In genomic region chr11:76783901-76784813, GRCh38 we compare ENCODE assay signal across 9 cellular contexts. TPM values are rescaled to one million over a fixed set of nuclear protein-coding genes. Genes with fewer than 3 reads are reported as not detected.
DNase-seq lines count a peak whose midpoint lies in the region; ATAC-seq and TF ChIP-seq lines count a peak whose summit lies in the region.
"Had no signal": no experiment of that assay in that cellular context is flagged by ENCODE, and none has a peak within 500 bp of the region (broad histone marks: within the 10 kb centered on the region; RNA-seq: fewer than 3 reads in every experiment).

No MANE protein-coding gene starts in this region.

- H3K36me3 ChIP-seq in heart left ventricle = no peaks in the 10 kb centered on the region

- no peak for TF ChIP-seq CTCF in heart left ventricle (IDR thresholded peaks at IDR 0.05)

- intact Hi-C loops in activated T-helper 1 cell treated with anti-CD3 and anti-CD28 coated beads, Interleukin-12 subunit alpha, Interleukin-12 subunit beta, Interleukin-2, Interleukin-4 antibody, amounts not matched to agents 30 ng/mL and 10 ng/mL and 1 ng/mL, durations not matched to agents 14 hours and 24 hours and 36 hours (cut with micrococcal nuclease) = loop anchor here (2.0 kb wide), 1 partner anchor 15 kb away; no protein-coding TSS in a partner anchor
- intact Hi-C loops in heart left ventricle (cut with DNase I) = loop anchor here in 2 of 10 donors (5.0 kb wide), 2 partner anchors 37 to 42 kb away; no protein-coding TSS in a partner anchor

- H3K27me3 ChIP-seq in heart left ventricle = peaks cover 0 to 23% (median 0%) of the 10 kb centered on the region in 9 donors

- no peak for TF ChIP-seq POLR2A in heart left ventricle (IDR thresholded peaks at IDR 0.05)

- peak overlapping the region; percentile 40 for H3K4me3 Mint-ChIP-seq in activated T-helper 1 cell treated with anti-CD3 and anti-CD28 coated beads, Interleukin-12 subunit alpha, Interleukin-12 subunit beta, Interleukin-2, Interleukin-4 antibody, amounts not matched to agents 30 ng/mL and 10 ng/mL and 1 ng/mL, durations not matched to agents 14 hours and 24 hours and 36 hours

- H3K27me3 Mint-ChIP-seq in activated T-helper 1 cell treated with anti-CD3 and anti-CD28 coated beads, Interleukin-12 subunit alpha, Interleukin-12 subunit beta, Interleukin-2, Interleukin-4 antibody, amounts not matched to agents 30 ng/mL and 10 ng/mL and 1 ng/mL, durations not matched to agents 14 hours and 24 hours and 36 hours (ENCODE audit: insufficient read depth) = peaks cover 33% of the 10 kb centered on the region

- H3K4me1 Mint-ChIP-seq in activated T-helper 1 cell treated with anti-CD3 and anti-CD28 coated beads, Interleukin-12 subunit alpha, Interleukin-12 subunit beta, Interleukin-2, Interleukin-4 antibody, amounts not matched to agents 30 ng/mL and 10 ng/mL and 1 ng/mL, durations not matched to agents 14 hours and 24 hours and 36 hours (ENCODE audit: low read depth) = peaks cover 9% of the 10 kb centered on the region

- H3K4me1 ChIP-seq in heart left ventricle = peaks cover 0 to 83% (median 31%) of the 10 kb centered on the region in 12 donors

- no peak overlapping the region for H3K27ac Mint-ChIP-seq in activated T-helper 1 cell treated with anti-CD3 and anti-CD28 coated beads, Interleukin-12 subunit alpha, Interleukin-12 subunit beta, Interleukin-2, Interleukin-4 antibody, amounts not matched to agents 30 ng/mL and 10 ng/mL and 1 ng/mL, durations not matched to agents 14 hours and 24 hours and 36 hours
- H3K27ac Mint-ChIP-seq: naive B cell had no signal

- no peaks in the 10 kb centered on the region for H3K9me3 ChIP-seq in heart left ventricle

- 1 to 9% (median 3%) methylated on average over 26 to 64 of the region's 64 CpGs for WGBS in heart left ventricle, 4 donors

- H3K9me3 Mint-ChIP-seq in activated T-helper 1 cell treated with anti-CD3 and anti-CD28 coated beads, Interleukin-12 subunit alpha, Interleukin-12 subunit beta, Interleukin-2, Interleukin-4 antibody, amounts not matched to agents 30 ng/mL and 10 ng/mL and 1 ng/mL, durations not matched to agents 14 hours and 24 hours and 36 hours = no peaks in the 10 kb centered on the region

- H3K36me3 Mint-ChIP-seq in activated T-helper 1 cell treated with anti-CD3 and anti-CD28 coated beads, Interleukin-12 subunit alpha, Interleukin-12 subunit beta, Interleukin-2, Interleukin-4 antibody, amounts not matched to agents 30 ng/mL and 10 ng/mL and 1 ng/mL, durations not matched to agents 14 hours and 24 hours and 36 hours (ENCODE audit: low read depth) = no peaks in the 10 kb centered on the region

- ATAC-seq in heart left ventricle (peak in 3 of 4 donors; percentile 27 to 50 (median 34)), GM18868 (IDR thresholded peaks at IDR 0.05; ENCODE audit: unreplicated experiment) (no peak), GM18519 (IDR thresholded peaks at IDR 0.05; ENCODE audit: low FRiP score, unreplicated experiment) (no peak), HG02763 (IDR thresholded peaks at IDR 0.05; ENCODE audit: unreplicated experiment) (no peak)

- DNase-seq in AG08396 (ENCODE audit: low spot score) = peak; percentile 75
- DNase-seq in HK-2 (ENCODE audit: unreplicated experiment) = peak; percentile 68
- no peak for DNase-seq in activated T-helper 1 cell treated with anti-CD3 and anti-CD28 coated beads, Interleukin-12 subunit alpha, Interleukin-12 subunit beta, Interleukin-2, Interleukin-4 antibody, amounts not matched to agents 30 ng/mL and 10 ng/mL and 1 ng/mL, durations not matched to agents 14 hours and 24 hours and 36 hours (ENCODE audit: low spot score)
- peak; percentile 58 to 79 (median 75) for DNase-seq in heart left ventricle
- peak; percentile 65 for DNase-seq in renal cortical epithelial cell (ENCODE audit: low read depth)
- DNase-seq: naive B cell had no signal

- peak overlapping the region; percentile 48 to 95 (median 86) for H3K4me3 ChIP-seq in heart left ventricle

- H3K27ac ChIP-seq in heart left ventricle = peak overlapping the region in 11 of 12 donors; percentile 86 to 95 (median 89)

RNA-seq across cellular contexts. Expression of gene TSKU, which starts 1.0 kb away (rescaled TPM):
- 0.91 and 1.1 TPM in 2 replicates for total RNA-seq in activated T-helper 1 cell treated with anti-CD3 and anti-CD28 coated beads, Interleukin-12 subunit alpha, Interleukin-12 subunit beta, Interleukin-2, Interleukin-4 antibody, amounts not matched to agents 30 ng/mL and 10 ng/mL and 1 ng/mL, durations not matched to agents 14 hours and 24 hours and 36 hours
- total RNA-seq in heart left ventricle (10 to 100 TPM in 5 of 9 donors, 1 to 10 TPM in 4; 4.5 to 39.8 (median 11.4) TPM), renal cortical epithelial cell (13.5 and 29.5 TPM in 2 replicates)
- 10 to 100 TPM in 1 of 2 donors, 1 to 10 TPM in 1; 6.7 to 11.2 TPM for polyA plus RNA-seq in heart left ventricle

Comparison
In these comparisons a context has a peak if more than half of its experiments do, and no peak if none do; other contexts are left out.
1. ATAC-seq: peak in heart left ventricle (3 of 4); none in GM18868 (single experiment), GM18519 (single experiment) and HG02763 (single experiment).